Comparison of ENCODE assay signal across 17 cellular contexts in genomic region chr13:79212064-79212619, GRCh38.
A peak's percentile ranks its signal among the peaks of the same experiment; 100 is the strongest.
DNase-seq lines count a peak whose midpoint lies in the region; ATAC-seq and TF ChIP-seq lines count a peak whose summit lies in the region.
"Had no signal": no experiment of that assay in that cellular context is flagged by ENCODE, and none has a peak within 500 bp of the region (broad histone marks: within the 10 kb centered on the region; RNA-seq: fewer than 3 reads in every experiment).

No MANE protein-coding gene starts in this region.

- DNase-seq in COR-L47 (lab: John Stamatoyannopoulos, UW), result peak; percentile 84
- no peak for DNase-seq in GM23338 (ENCODE audit: low spot score)
- DNase-seq in NCI-H1930 (lab: John Stamatoyannopoulos, UW), result peak; percentile 73 to 88
- peak; percentile 90 for DNase-seq in NCI-H69 (lab: John Stamatoyannopoulos, UW)
- no peak for DNase-seq in MG63
- DNase-seq in activated naive CD8-positive, alpha-beta T cell treated with anti-CD3 and anti-CD28 coated beads, Interleukin-2, amount 50 U/mL, for 24 hours, result no peak
- DNase-seq: ACHN; CD4-positive, alpha-beta T cell; HCEC 1CT; IMR-90; Kasumi-1; NCI-H2029 treated with DMSO at 0.1 percent for 48 hours; NCI-H524; Peyer's patch; SHP77 had no signal

- peaks cover 10% of the 10 kb centered on the region; the same call in 1 of the 2 replicates for H3K4me1 ChIP-seq in GM23338 (ENCODE audit: insufficient read depth)
- H3K4me1 ChIP-seq: Peyer's patch had no signal

- no peak overlapping the region for H3K4me3 Mint-ChIP-seq in GM23338
- no peak overlapping the region for H3K4me3 Mint-ChIP-seq in activated naive CD8-positive, alpha-beta T cell treated with anti-CD3 and anti-CD28 coated beads, Interleukin-2, amount 50 U/mL, for 24 hours
- H3K4me3 Mint-ChIP-seq: CD4-positive, alpha-beta T cell had no signal

- peaks cover 10% of the 10 kb centered on the region for H3K4me1 Mint-ChIP-seq in GM23338
- H3K4me1 Mint-ChIP-seq in activated naive CD8-positive, alpha-beta T cell treated with anti-CD3 and anti-CD28 coated beads, Interleukin-2, amount 50 U/mL, for 24 hours, result no peaks in the 10 kb centered on the region

- ATAC-seq in GM23338 (no peak), GM18870 (IDR thresholded peaks at IDR 0.05; ENCODE audit: unreplicated experiment) (no peak)
- no peak for ATAC-seq in activated naive CD8-positive, alpha-beta T cell treated with anti-CD3 and anti-CD28 coated beads, Interleukin-2, amount 50 U/mL, for 24 hours
- ATAC-seq: SK-N-SH treated with all-trans-retinoic acid at 6 μM for 48 hours had no signal

- peaks cover 11% of the 10 kb centered on the region; the same call in 1 of the 2 replicates for H3K9me2 ChIP-seq in GM23338 (ENCODE audit: insufficient read depth)

- no peaks in the 10 kb centered on the region for H3K36me3 ChIP-seq in GM23338 (ENCODE audit: insufficient read depth)
- no peaks in the 10 kb centered on the region for H3K36me3 ChIP-seq in MG63
- H3K36me3 ChIP-seq: Peyer's patch had no signal

- H3K9me3 ChIP-seq in MG63, result no peaks in the 10 kb centered on the region
- H3K9me3 ChIP-seq: Peyer's patch had no signal

- H3K36me3 Mint-ChIP-seq in GM23338 (ENCODE audit: low read depth), result no peaks in the 10 kb centered on the region
- H3K36me3 Mint-ChIP-seq in activated naive CD8-positive, alpha-beta T cell treated with anti-CD3 and anti-CD28 coated beads, Interleukin-2, amount 50 U/mL, for 24 hours (ENCODE audit: low read depth), result no peaks in the 10 kb centered on the region

- H3K27ac Mint-ChIP-seq in GM23338, result no peak overlapping the region
- no peak overlapping the region for H3K27ac Mint-ChIP-seq in activated naive CD8-positive, alpha-beta T cell treated with anti-CD3 and anti-CD28 coated beads, Interleukin-2, amount 50 U/mL, for 24 hours
- H3K27ac Mint-ChIP-seq: CD4-positive, alpha-beta T cell had no signal

- H3K9me3 Mint-ChIP-seq in GM23338, result no peaks in the 10 kb centered on the region
- no peaks in the 10 kb centered on the region for H3K9me3 Mint-ChIP-seq in activated naive CD8-positive, alpha-beta T cell treated with anti-CD3 and anti-CD28 coated beads, Interleukin-2, amount 50 U/mL, for 24 hours
- H3K9me3 Mint-ChIP-seq: CD4-positive, alpha-beta T cell had no signal

- no peaks in the 10 kb centered on the region for H3K27me3 Mint-ChIP-seq in GM23338 (ENCODE audit: insufficient read depth, low read depth, poor library complexity)
- peaks cover 16% of the 10 kb centered on the region for H3K27me3 Mint-ChIP-seq in activated naive CD8-positive, alpha-beta T cell treated with anti-CD3 and anti-CD28 coated beads, Interleukin-2, amount 50 U/mL, for 24 hours

- H2AFZ ChIP-seq in GM23338, result no peak overlapping the region; the same call in 1 of the 2 replicates

- no peaks in the 10 kb centered on the region for H3K79me2 ChIP-seq in GM23338 (replicated peaks; ENCODE audit: insufficient read depth)

- H3K4me3 ChIP-seq in GM23338 (no peak overlapping the region), MG63 (no peak overlapping the region)
- H3K4me3 ChIP-seq: Peyer's patch had no signal

- H4K20me1 ChIP-seq in GM23338 (replicated peaks; ENCODE audit: insufficient read depth), result no peaks in the 10 kb centered on the region

- no peaks in the 10 kb centered on the region for H3F3A ChIP-seq in GM23338 (replicated peaks; ENCODE audit: low read depth)

- H3K27ac ChIP-seq in GM23338 (ENCODE audit: low read depth), result peak overlapping the region; percentile 15; the same call in 1 of the 2 replicates
- H3K27ac ChIP-seq: Peyer's patch had no signal

- H3K27me3 ChIP-seq in GM23338 (ENCODE audit: insufficient read depth) (no peaks in the 10 kb centered on the region), MG63 (peaks cover 12% of the 10 kb centered on the region)
- H3K27me3 ChIP-seq: Peyer's patch had no signal

- TF ChIP-seq CTCF in GM23338 (conservative IDR thresholded peaks at IDR 0.05; ENCODE audit: low read depth in 2 of 2), result no peak

- H3K4me2 ChIP-seq in GM23338, result no peak overlapping the region

TF ChIP-seq in GM23338, 12 proteins besides CTCF, POLR2A, EP300 and RAD21 (continues in another document):
- no peak for TF ChIP-seq ZNF462 (CRISPR knock-in tag; IDR thresholded peaks at IDR 0.05)
- TF ChIP-seq NANOG (IDR thresholded peaks at IDR 0.05; ENCODE audit: borderline replicate concordance), result no peak
- no peak for TF ChIP-seq POLR2AphosphoS5 (IDR thresholded peaks at IDR 0.05; ENCODE audit: low read depth)
- TF ChIP-seq JUNB (IDR thresholded peaks at IDR 0.05; ENCODE audit: unreplicated experiment), result no peak
- no peak for TF ChIP-seq ETS1 (IDR thresholded peaks at IDR 0.05)
- TF ChIP-seq ZNF114 (CRISPR knock-in tag; IDR thresholded peaks at IDR 0.05), result no peak
- TF ChIP-seq CREB1 (CRISPR knock-in tag; IDR thresholded peaks at IDR 0.05; ENCODE audit: low read depth), result no peak
- TF ChIP-seq STAT1 (IDR thresholded peaks at IDR 0.05; ENCODE audit: unreplicated experiment), result no peak
- TF ChIP-seq EZH2 (IDR thresholded peaks at IDR 0.05; ENCODE audit: low read depth, unreplicated experiment), result no peak

Comparison
In these comparisons a context has a peak if more than half of its experiments do, and no peak if none do; other contexts are left out.
1. DNase-seq: peak in COR-L47 (single experiment), NCI-H1930 (2 of 2) and NCI-H69 (single experiment); none in GM23338 (single experiment), MG63 (single experiment) and activated naive CD8-positive, alpha-beta T cell treated with anti-CD3 and anti-CD28 coated beads, Interleukin-2, amount 50 U/mL, for 24 hours (single experiment).